Comparison of ENCODE assay signal across 8 cellular contexts in the genomic region with DNA sequence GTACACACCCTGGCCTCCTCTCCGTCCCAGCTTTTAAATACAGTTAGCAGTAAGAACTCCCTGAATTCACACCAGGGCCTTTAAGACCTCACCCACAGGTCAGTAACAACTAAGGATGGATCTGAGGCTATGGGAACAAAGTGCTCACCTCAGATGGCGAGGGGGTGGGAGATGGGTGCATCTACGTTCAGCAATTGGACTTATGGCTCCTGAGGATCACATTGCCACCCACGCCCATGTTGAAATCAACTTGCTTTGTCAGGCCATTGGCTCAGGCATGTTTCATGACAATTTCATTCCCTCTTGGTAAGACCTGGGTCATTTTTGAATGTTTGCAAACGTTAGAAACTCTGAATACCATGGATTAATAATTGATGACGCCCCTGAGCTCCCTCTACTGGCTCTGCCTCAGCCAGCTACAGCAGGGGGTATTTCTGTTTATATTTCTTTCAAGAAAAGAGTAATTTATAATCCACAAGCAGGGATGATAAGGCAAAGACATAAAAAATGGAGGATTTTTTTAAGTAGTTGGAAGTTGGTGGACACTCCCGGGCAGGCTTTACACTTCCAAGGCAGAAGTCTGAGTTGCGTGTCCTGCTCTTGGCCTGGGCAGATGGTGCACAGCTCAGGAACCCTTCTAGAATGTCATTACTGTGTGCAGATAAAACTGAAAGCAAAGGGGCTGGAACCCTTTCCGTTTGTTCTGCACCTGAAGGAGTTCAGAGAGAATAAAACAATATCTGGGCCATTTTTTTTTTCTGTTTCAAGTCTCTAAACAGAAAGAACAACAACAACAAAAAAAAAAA. TPM values are rescaled to one million over a fixed set of nuclear protein-coding genes. Genes with fewer than 3 reads are reported as not detected.
DNase-seq lines count a peak whose midpoint lies in the region; ATAC-seq and TF ChIP-seq lines count a peak whose summit lies in the region.

No MANE protein-coding gene starts in this region.

- no peaks in the 10 kb centered on the region for H3K36me3 ChIP-seq in PC-9 (ENCODE audit: low read depth)

- no peaks in the 10 kb centered on the region for H4K20me1 ChIP-seq in PC-9 (ENCODE audit: insufficient read depth)

- intact Hi-C loops in PC-9 (cut with micrococcal nuclease; ENCODE audit: unreplicated experiment): no loop called here

- CTCF ChIA-PET in PC-9 (lab: Charles Lee): interaction anchor here (0.7 to 1.6 kb wide), 3 partner anchors 13 to 24 kb away, joined by 4 to 11 read pairs (median 5); a partner anchor contains a TSS

- H3K9me2 ChIP-seq in PC-9 (ENCODE audit: insufficient read depth): no peaks in the 10 kb centered on the region

- no peak overlapping the region for H3K4me3 ChIP-seq in PC-9
- no peak overlapping the region for H3K4me3 ChIP-seq in coronary artery

- H3K4me1 ChIP-seq in PC-9 (replicated peaks; ENCODE audit: insufficient read depth): peaks cover 24% of the 10 kb centered on the region

- DNase-seq in DMS153 (lab: John Stamatoyannopoulos, UW): peak; percentile 57
- peak; percentile 43 for DNase-seq in OCI-M1 (lab: John Stamatoyannopoulos, UW)
- DNase-seq in kidney tubule cell (ENCODE audit: low spot score): peak; percentile 78
- DNase-seq in PC-9: no peak
- no peak for DNase-seq in coronary artery (ENCODE audit: low spot score)
- DNase-seq in cortex of kidney (lab: John Stamatoyannopoulos, UW): no peak
- no peak for DNase-seq in ecto neural progenitor cell (ENCODE audit: low spot score)

- H3K79me2 ChIP-seq in PC-9 (ENCODE audit: low read depth): no peaks in the 10 kb centered on the region

- H3F3A ChIP-seq in PC-9 (ENCODE audit: insufficient read depth, low read depth): peaks cover 19% of the 10 kb centered on the region

- POLR2A ChIA-PET in PC-9 (lab: Charles Lee; ENCODE audit: unreplicated experiment): interaction anchor here (0.6 kb wide), 2 partner anchors 98 to 103 kb away, joined by 3 to 5 read pairs; no protein-coding TSS in a partner anchor

- BruUV-seq in PC-9 (replicated peaks; lab: Mats Ljungman, UMichigan): no TSS peak

- no peaks in the 10 kb centered on the region for H3K9me3 ChIP-seq in PC-9 (ENCODE audit: insufficient read depth, low read depth)

- no peak overlapping the region for H2AFZ ChIP-seq in PC-9

- H3K27me3 ChIP-seq in PC-9 (ENCODE audit: insufficient read depth, low read depth): no peaks in the 10 kb centered on the region

- no peak overlapping the region for H3K4me2 ChIP-seq in PC-9

- TF ChIP-seq CTCF in PC-9 (conservative IDR thresholded peaks at IDR 0.05): no peak; the same call in 1 of the 2 replicates
- TF ChIP-seq CTCF in coronary artery (IDR thresholded peaks at IDR 0.05): no peak

- ATAC-seq in GM21526 (IDR thresholded peaks at IDR 0.05; ENCODE audit: low FRiP score, unreplicated experiment): peak; percentile 40

- H3K27ac ChIP-seq in PC-9 (no peak overlapping the region), coronary artery (no peak overlapping the region)

RNA-seq across cellular contexts. Expression of a gene that starts 13.7 kb away (rescaled TPM):
- 128 and 158 TPM in 2 replicates for total RNA-seq in PC-9 (2021)

Comparison
In these comparisons a context has a peak if more than half of its experiments do, and no peak if none do; other contexts are left out.
1. DNase-seq: peak in DMS153 (single experiment), OCI-M1 (single experiment) and kidney tubule cell (single experiment); none in PC-9 (0 of 2), coronary artery (single experiment), cortex of kidney (single experiment) and ecto neural progenitor cell (single experiment).